ENCODE assay signal across 1 cellular context in genomic region chr3:49607105-49607591, GRCh38.
TF ChIP-seq lines count a peak whose summit lies in the region.

No MANE protein-coding gene starts in this region.

TF ChIP-seq in HCT116, 20 proteins besides CTCF, POLR2A, EP300 and RAD21 (continued from another document):
- TF ChIP-seq, protein P1, sequence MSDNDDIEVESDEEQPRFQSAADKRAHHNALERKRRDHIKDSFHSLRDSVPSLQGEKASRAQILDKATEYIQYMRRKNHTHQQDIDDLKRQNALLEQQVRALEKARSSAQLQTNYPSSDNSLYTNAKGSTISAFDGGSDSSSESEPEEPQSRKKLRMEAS (IDR thresholded peaks at IDR 0.05) = peak; percentile 89
- TF ChIP-seq SP1 (IDR thresholded peaks at IDR 0.05; ENCODE audit: low read depth) (peak; percentile 47), POLR2AphosphoS5 (IDR thresholded peaks at IDR 0.05; ENCODE audit: low read depth, low read length) (no peak), FOSL1 (IDR thresholded peaks at IDR 0.05; ENCODE audit: low read depth) (no peak), ZFX (IDR thresholded peaks at IDR 0.05) (no peak), CEBPB (IDR thresholded peaks at IDR 0.05; ENCODE audit: low read depth) (no peak), TCF7L2 (IDR thresholded peaks at IDR 0.05; ENCODE audit: borderline replicate concordance, extremely low read depth, insufficient read depth, insufficient read length) (no peak), ZBTB33 (IDR thresholded peaks at IDR 0.05; ENCODE audit: extremely low read depth, insufficient replicate concordance, low read length) (no peak), JUND (IDR thresholded peaks at IDR 0.05) (no peak), ZNF274 (IDR thresholded peaks at IDR 0.05; ENCODE audit: low read depth, low read length) (no peak), EGR1 (IDR thresholded peaks at IDR 0.05; ENCODE audit: low read depth) (no peak), SIN3A (IDR thresholded peaks at IDR 0.05; ENCODE audit: low read depth) (no peak)
- TF ChIP-seq, protein P2, sequence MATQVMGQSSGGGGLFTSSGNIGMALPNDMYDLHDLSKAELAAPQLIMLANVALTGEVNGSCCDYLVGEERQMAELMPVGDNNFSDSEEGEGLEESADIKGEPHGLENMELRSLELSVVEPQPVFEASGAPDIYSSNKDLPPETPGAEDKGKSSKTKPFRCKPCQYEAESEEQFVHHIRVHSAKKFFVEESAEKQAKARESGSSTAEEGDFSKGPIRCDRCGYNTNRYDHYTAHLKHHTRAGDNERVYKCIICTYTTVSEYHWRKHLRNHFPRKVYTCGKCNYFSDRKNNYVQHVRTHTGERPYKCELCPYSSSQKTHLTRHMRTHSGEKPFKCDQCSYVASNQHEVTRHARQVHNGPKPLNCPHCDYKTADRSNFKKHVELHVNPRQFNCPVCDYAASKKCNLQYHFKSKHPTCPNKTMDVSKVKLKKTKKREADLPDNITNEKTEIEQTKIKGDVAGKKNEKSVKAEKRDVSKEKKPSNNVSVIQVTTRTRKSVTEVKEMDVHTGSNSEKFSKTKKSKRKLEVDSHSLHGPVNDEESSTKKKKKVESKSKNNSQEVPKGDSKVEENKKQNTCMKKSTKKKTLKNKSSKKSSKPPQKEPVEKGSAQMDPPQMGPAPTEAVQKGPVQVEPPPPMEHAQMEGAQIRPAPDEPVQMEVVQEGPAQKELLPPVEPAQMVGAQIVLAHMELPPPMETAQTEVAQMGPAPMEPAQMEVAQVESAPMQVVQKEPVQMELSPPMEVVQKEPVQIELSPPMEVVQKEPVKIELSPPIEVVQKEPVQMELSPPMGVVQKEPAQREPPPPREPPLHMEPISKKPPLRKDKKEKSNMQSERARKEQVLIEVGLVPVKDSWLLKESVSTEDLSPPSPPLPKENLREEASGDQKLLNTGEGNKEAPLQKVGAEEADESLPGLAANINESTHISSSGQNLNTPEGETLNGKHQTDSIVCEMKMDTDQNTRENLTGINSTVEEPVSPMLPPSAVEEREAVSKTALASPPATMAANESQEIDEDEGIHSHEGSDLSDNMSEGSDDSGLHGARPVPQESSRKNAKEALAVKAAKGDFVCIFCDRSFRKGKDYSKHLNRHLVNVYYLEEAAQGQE (IDR thresholded peaks at IDR 0.05; ENCODE audit: low read depth) = no peak
- TF ChIP-seq, protein P3, sequence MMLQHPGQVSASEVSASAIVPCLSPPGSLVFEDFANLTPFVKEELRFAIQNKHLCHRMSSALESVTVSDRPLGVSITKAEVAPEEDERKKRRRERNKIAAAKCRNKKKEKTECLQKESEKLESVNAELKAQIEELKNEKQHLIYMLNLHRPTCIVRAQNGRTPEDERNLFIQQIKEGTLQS (IDR thresholded peaks at IDR 0.05) = no peak
